In genomic region chr7:59079-59825, GRCh38 we compare ENCODE assay signal across 17 cellular contexts.
DNase-seq lines count a peak whose midpoint lies in the region; ATAC-seq and TF ChIP-seq lines count a peak whose summit lies in the region.
"Had no signal": no experiment of that assay in that cellular context is flagged by ENCODE, and none has a peak within 500 bp of the region (broad histone marks: within the 10 kb centered on the region; RNA-seq: fewer than 3 reads in every experiment).

No MANE protein-coding gene starts in this region.

- no peak overlapping the region for H3K4me3 ChIP-seq in NT2/D1 (ENCODE audit: insufficient read length, low read depth)
- H3K4me3 ChIP-seq in spleen, result no peak overlapping the region
- no peak overlapping the region for H3K4me3 ChIP-seq in tibial artery
- H3K4me3 ChIP-seq: BLaER1, PC-9 had no signal

- H3K36me3 Mint-ChIP-seq in activated T-cell treated with anti-CD3 and anti-CD28 coated beads, Interleukin-2, amount 50 U/mL, for 72 hours (ENCODE audit: insufficient read depth in 2 of 2), result no peaks in the 10 kb centered on the region

- no peaks in the 10 kb centered on the region for H3K27me3 Mint-ChIP-seq in activated T-cell treated with anti-CD3 and anti-CD28 coated beads, Interleukin-2, amount 50 U/mL, for 72 hours (ENCODE audit: low read depth)

- TF ChIP-seq CTCF in spleen (IDR thresholded peaks at IDR 0.05 in 8 of 11, conservative IDR thresholded peaks at IDR 0.05 in 3 of 11) (no peak), tibial artery (IDR thresholded peaks at IDR 0.05) (no peak)

- H3K27ac ChIP-seq in spleen, result no peak overlapping the region
- H3K27ac ChIP-seq in tibial artery, result no peak overlapping the region
- H3K27ac ChIP-seq: 22Rv1, BLaER1, KMS-11, PC-9 had no signal

- H3K4me3 Mint-ChIP-seq in activated T-cell treated with anti-CD3 and anti-CD28 coated beads, Interleukin-2, amount 50 U/mL, for 72 hours, result no peak overlapping the region

- no peak for ATAC-seq in GM18519 (IDR thresholded peaks at IDR 0.05; ENCODE audit: low FRiP score, unreplicated experiment)
- ATAC-seq in activated T-cell treated with anti-CD3 and anti-CD28 coated beads, Interleukin-2, amount 50 U/mL, for 72 hours (replicated peaks in 1 of 2), result no peak

- H3K9ac ChIP-seq in NT2/D1 (ENCODE audit: insufficient read length, low read depth), result peak overlapping the region; percentile 52
- H3K9ac ChIP-seq: BLaER1, KMS-11 had no signal

- H3K9me3 Mint-ChIP-seq in activated T-cell treated with anti-CD3 and anti-CD28 coated beads, Interleukin-2, amount 50 U/mL, for 72 hours, result no peaks in the 10 kb centered on the region

- no peaks in the 10 kb centered on the region for H3K4me1 Mint-ChIP-seq in activated T-cell treated with anti-CD3 and anti-CD28 coated beads, Interleukin-2, amount 50 U/mL, for 72 hours (ENCODE audit: low read depth)

- peak; percentile 49 for DNase-seq in DMS 273 (lab: John Stamatoyannopoulos, UW; ENCODE audit: unreplicated experiment)
- DNase-seq in DMS 273 treated with DMSO at 0.1 percent for 48 hours (lab: John Stamatoyannopoulos, UW), result no peak
- peak; percentile 40 for DNase-seq in NT2/D1 (ENCODE audit: low read depth, low spot score)
- peak; percentile 46 for DNase-seq in iPS-NIHi11 (ENCODE audit: low spot score)
- DNase-seq in spleen, result peak; percentile 25
- no peak for DNase-seq in tibial artery
- no peak for DNase-seq in activated T-cell treated with anti-CD3 and anti-CD28 coated beads, Interleukin-2, amount 50 U/mL, for 72 hours
- DNase-seq: DMS153, NCI-H1105, NCI-H187, NCI-H446 treated with DMSO at 0.1 percent for 48 hours, NCI-H748 treated with DMSO at 0.1 percent for 48 hours, PC-9 had no signal

- intact Hi-C loops in spleen (cut with DNase I; ENCODE audit: low total_unique reads) (no loop called here), tibial artery (cut with DNase I; ENCODE audit: low total_unique reads) (no loop called here)

- TF ChIP-seq POLR2A in spleen (IDR thresholded peaks at IDR 0.05), result no peak

- no peaks in the 10 kb centered on the region for H3K9me3 ChIP-seq in NT2/D1 (ENCODE audit: insufficient read depth, low read length)
- no peaks in the 10 kb centered on the region for H3K9me3 ChIP-seq in spleen
- no peaks in the 10 kb centered on the region for H3K9me3 ChIP-seq in tibial artery
- H3K9me3 ChIP-seq: BLaER1 had no signal

- H3K27me3 ChIP-seq in NT2/D1 (ENCODE audit: insufficient read depth, insufficient read length) (no peaks in the 10 kb centered on the region), spleen (replicated peaks in 1 of 7) (no peaks in the 10 kb centered on the region), tibial artery (peaks cover 0 to 5% of the 10 kb centered on the region in 2 donors)
- H3K27me3 ChIP-seq: BLaER1 had no signal

- H3K27ac Mint-ChIP-seq in activated T-cell treated with anti-CD3 and anti-CD28 coated beads, Interleukin-2, amount 50 U/mL, for 72 hours, result no peak overlapping the region

- H3K36me3 ChIP-seq in NT2/D1 (ENCODE audit: insufficient read depth, insufficient read length, low read length), result no peaks in the 10 kb centered on the region
- H3K36me3 ChIP-seq in spleen, result no peaks in the 10 kb centered on the region
- H3K36me3 ChIP-seq in tibial artery, result no peaks in the 10 kb centered on the region
- H3K36me3 ChIP-seq: BLaER1 had no signal

- H3K4me1 ChIP-seq in NT2/D1 (ENCODE audit: insufficient read depth, insufficient read length) (peaks cover 21% of the 10 kb centered on the region), spleen (peaks cover 0 to 24% (median 11%) of the 10 kb centered on the region in 6 donors), tibial artery (peaks cover 0 to 7% (median 3%) of the 10 kb centered on the region in 4 donors)

- 72 to 82% (median 80%) methylated on average over 14 of the region's 14 CpGs for WGBS in spleen, 5 donors

Comparison
In these comparisons a context has a peak if more than half of its experiments do, and no peak if none do; other contexts are left out.
1. DNase-seq: peak in DMS 273 (single experiment), NT2/D1 (single experiment), iPS-NIHi11 (single experiment) and spleen (single experiment); none in DMS 273 treated with DMSO at 0.1 percent for 48 hours (single experiment), tibial artery (0 of 2) and activated T-cell treated with anti-CD3 and anti-CD28 coated beads, Interleukin-2, amount 50 U/mL, for 72 hours (0 of 2).